ENCODE assay signal across 6 cellular contexts in the genomic region with DNA sequence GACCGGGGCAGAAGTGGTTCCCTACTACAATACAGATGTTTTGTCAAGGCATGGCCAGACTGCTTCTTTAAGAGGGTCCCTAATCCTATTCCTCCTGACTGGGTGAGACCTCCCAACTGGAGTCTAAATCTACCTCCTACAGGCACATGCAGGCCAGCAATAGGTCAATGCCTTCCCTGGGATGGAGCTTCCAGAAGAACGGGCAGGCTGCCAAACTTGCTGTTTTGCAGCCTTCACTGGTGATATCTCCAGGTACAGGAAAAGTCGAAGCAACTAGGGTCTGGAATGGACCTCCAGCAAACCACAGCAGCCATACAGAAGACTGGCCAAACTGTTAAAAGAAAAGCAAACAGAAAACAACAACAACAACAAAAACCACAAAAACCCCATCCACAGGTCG.
"Had no signal": no experiment of that assay in that cellular context is flagged by ENCODE, and none has a peak within 500 bp of the region (broad histone marks: within the 10 kb centered on the region; RNA-seq: fewer than 3 reads in every experiment).

No MANE protein-coding gene starts in this region.

- H3K9me3 ChIP-seq: HAP-1 had no signal

- H3K27ac Mint-ChIP-seq: GM23338, HFFc6, IgD-negative memory B cell had no signal

- H3K36me3 ChIP-seq: HAP-1 had no signal

- DNase-seq: HFFc6, KBM-7 had no signal

- H3K4me1 ChIP-seq: HAP-1 had no signal

- H3K36me3 Mint-ChIP-seq: IgD-negative memory B cell had no signal

- H3K4me2 ChIP-seq: GM23338 had no signal

- H3K4me3 ChIP-seq: GM23338, HAP-1 had no signal

- H2AFZ ChIP-seq: GM23338 had no signal

- H3K4me1 Mint-ChIP-seq: GM23338, IgD-negative memory B cell had no signal

- H3K4me3 Mint-ChIP-seq: GM23338, HFFc6, IgD-negative memory B cell had no signal

- H3K27me3 Mint-ChIP-seq: IgD-negative memory B cell had no signal

- ATAC-seq: GM23338, HCT116 had no signal

- H3K9me3 Mint-ChIP-seq: GM23338 had no signal
